8 cellular contexts compared by ENCODE assay signal in genomic region chr4:38128478-38129451, GRCh38.
A peak's percentile ranks its signal among the peaks of the same experiment; 100 is the strongest.
DNase-seq lines count a peak whose midpoint lies in the region; ATAC-seq and TF ChIP-seq lines count a peak whose summit lies in the region.

No MANE protein-coding gene starts in this region.

- H3K27me3 Mint-ChIP-seq in T-helper 2 cell treated with Interferon-gamma antibody and Interleukin-4, amounts not matched to agents 5 μg/mL and 100 μg/mL, for 36 hours (ENCODE audit: low read depth) = no peaks in the 10 kb centered on the region
- H3K27me3 Mint-ChIP-seq in osteocyte (ENCODE audit: unreplicated experiment) (no peaks in the 10 kb centered on the region), chondrocyte (ENCODE audit: low read depth) (no peaks in the 10 kb centered on the region)

- H3K4me1 ChIP-seq in OCI-LY7 (ENCODE audit: insufficient read depth, low read length, poor library complexity, severe bottlenecking) = no peaks in the 10 kb centered on the region

- TF ChIP-seq CTCF in OCI-LY7 (conservative IDR thresholded peaks at IDR 0.05; ENCODE audit: low read length) (no peak), osteocyte (IDR thresholded peaks at IDR 0.05) (no peak), chondrocyte (IDR thresholded peaks at IDR 0.05) (no peak)

- ATAC-seq in GM19023 (IDR thresholded peaks at IDR 0.05; ENCODE audit: unreplicated experiment) (peak; percentile 56), HG03060 (IDR thresholded peaks at IDR 0.05; ENCODE audit: low read depth, unreplicated experiment) (peak; percentile 34)

- H3K4me1 Mint-ChIP-seq in T-helper 2 cell treated with Interferon-gamma antibody and Interleukin-4, amounts not matched to agents 5 μg/mL and 100 μg/mL, for 36 hours (ENCODE audit: low read depth) = peaks cover 60% of the 10 kb centered on the region
- peaks cover 40% of the 10 kb centered on the region for H3K4me1 Mint-ChIP-seq in osteocyte (ENCODE audit: unreplicated experiment)
- H3K4me1 Mint-ChIP-seq in chondrocyte (ENCODE audit: low read depth) = peaks cover 44% of the 10 kb centered on the region

- H4K20me1 ChIP-seq in OCI-LY7 (ENCODE audit: insufficient read depth, low read length) = no peaks in the 10 kb centered on the region

- H3K4me2 ChIP-seq in OCI-LY7 (ENCODE audit: low read length) = no peak overlapping the region

- POLR2A ChIA-PET in OCI-LY7 (lab: Charles Lee) = interaction anchor here (0.6 kb wide), 1 partner anchor 601 kb away, joined by 3 read pairs; no protein-coding TSS in a partner anchor

- no peaks in the 10 kb centered on the region for H3K9me3 ChIP-seq in OCI-LY7 (ENCODE audit: low read length)

- H3K9me3 Mint-ChIP-seq in T-helper 2 cell treated with Interferon-gamma antibody and Interleukin-4, amounts not matched to agents 5 μg/mL and 100 μg/mL, for 36 hours = no peaks in the 10 kb centered on the region
- H3K9me3 Mint-ChIP-seq in osteocyte (ENCODE audit: unreplicated experiment) (no peaks in the 10 kb centered on the region), chondrocyte (ENCODE audit: low read depth) (no peaks in the 10 kb centered on the region)

- peaks cover 37% of the 10 kb centered on the region for H3K36me3 Mint-ChIP-seq in T-helper 2 cell treated with Interferon-gamma antibody and Interleukin-4, amounts not matched to agents 5 μg/mL and 100 μg/mL, for 36 hours (ENCODE audit: low read depth)
- H3K36me3 Mint-ChIP-seq in osteocyte (ENCODE audit: unreplicated experiment) (peaks cover 17% of the 10 kb centered on the region), chondrocyte (ENCODE audit: low read depth) (peaks cover 22% of the 10 kb centered on the region)

- DNase-seq in T-helper 2 cell treated with Interferon-gamma antibody and Interleukin-4, amounts not matched to agents 5 μg/mL and 100 μg/mL, for 36 hours (ENCODE audit: low spot score) = peak; percentile 74
- DNase-seq in central memory CD4-positive, alpha-beta T cell = peak; percentile 65
- DNase-seq in renal cortical epithelial cell (ENCODE audit: low read depth) (peak; percentile 66), OCI-LY7 (ENCODE audit: low spot score) (no peak), osteocyte (ENCODE audit: extremely low spot score, unreplicated experiment) (no peak), chondrocyte (ENCODE audit: low spot score) (no peak)

- no peak overlapping the region for H3K27ac ChIP-seq in OCI-LY7 (ENCODE audit: low read depth, low read length, poor library complexity, severe bottlenecking)

- H3K4me3 Mint-ChIP-seq in T-helper 2 cell treated with Interferon-gamma antibody and Interleukin-4, amounts not matched to agents 5 μg/mL and 100 μg/mL, for 36 hours = peak overlapping the region; percentile 43
- H3K4me3 Mint-ChIP-seq in osteocyte (ENCODE audit: unreplicated experiment) (no peak overlapping the region), chondrocyte (ENCODE audit: unreplicated experiment) (no peak overlapping the region)

- CTCF ChIA-PET in OCI-LY7 (lab: Charles Lee; ENCODE audit: unreplicated experiment) = no interaction called here

- H3K4me3 ChIP-seq in OCI-LY7 (ENCODE audit: low read depth, low read length, poor library complexity, severe bottlenecking) = no peak overlapping the region

- H3K79me2 ChIP-seq in OCI-LY7 (ENCODE audit: insufficient read depth, low read depth, low read length) = no peaks in the 10 kb centered on the region

- no TSS peak for BruUV-seq in OCI-LY7 (replicated peaks; lab: Mats Ljungman, UMichigan)

- intact Hi-C loops in OCI-LY7 (cut with micrococcal nuclease; ENCODE audit: unreplicated experiment) = no loop called here

- H3K27ac Mint-ChIP-seq in T-helper 2 cell treated with Interferon-gamma antibody and Interleukin-4, amounts not matched to agents 5 μg/mL and 100 μg/mL, for 36 hours = peak overlapping the region; percentile 90
- H3K27ac Mint-ChIP-seq in osteocyte (ENCODE audit: unreplicated experiment) = no peak overlapping the region
- H3K27ac Mint-ChIP-seq in chondrocyte (ENCODE audit: unreplicated experiment) = no peak overlapping the region

- no peaks in the 10 kb centered on the region for H3K9me2 ChIP-seq in OCI-LY7 (ENCODE audit: insufficient read depth, low read length)

- peaks cover 100% of the 10 kb centered on the region for H3K36me3 ChIP-seq in OCI-LY7 (ENCODE audit: insufficient read depth, low read length)

- H2AFZ ChIP-seq in OCI-LY7 (ENCODE audit: low read length) = no peak overlapping the region

Comparison
In these comparisons a context has a peak if more than half of its experiments do, and no peak if none do; other contexts are left out.
1. DNase-seq: peak in T-helper 2 cell treated with Interferon-gamma antibody and Interleukin-4, amounts not matched to agents 5 μg/mL and 100 μg/mL, for 36 hours (single experiment), central memory CD4-positive, alpha-beta T cell (single experiment) and renal cortical epithelial cell (single experiment); none in OCI-LY7 (single experiment), osteocyte (single experiment) and chondrocyte (single experiment).